In the genomic region with DNA sequence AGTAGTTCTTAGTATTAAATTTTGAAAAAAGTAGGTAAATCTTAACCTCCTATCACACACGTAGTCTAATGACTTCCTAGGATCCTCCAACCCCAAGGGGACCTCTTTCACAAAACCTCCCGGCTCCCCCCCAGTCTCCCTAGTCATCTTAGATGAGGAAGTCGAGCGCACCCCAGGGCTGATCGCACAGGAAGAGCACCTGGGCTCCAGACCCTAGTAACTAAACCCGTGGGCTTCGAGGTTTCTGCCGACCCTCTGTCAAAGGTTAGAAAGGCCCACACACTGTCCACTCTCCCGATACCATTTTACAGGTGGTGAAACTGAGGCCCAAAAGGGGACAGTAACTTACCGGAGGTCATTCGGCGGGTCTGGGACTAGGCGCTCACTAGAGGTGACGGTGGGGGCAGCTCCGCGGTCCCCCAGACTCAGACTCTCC, we compare ENCODE assay signal across 1 cellular context.
TF ChIP-seq lines count a peak whose summit lies in the region.

No MANE protein-coding gene starts in this region.

TF ChIP-seq in GM23338, 12 proteins besides CTCF, POLR2A, EP300 and RAD21 (continued from another document):
- TF ChIP-seq ZNF462 (CRISPR knock-in tag; IDR thresholded peaks at IDR 0.05) (no peak), REST (IDR thresholded peaks at IDR 0.05; ENCODE audit: unreplicated experiment) (no peak), STAT1 (IDR thresholded peaks at IDR 0.05; ENCODE audit: unreplicated experiment) (no peak), JUNB (IDR thresholded peaks at IDR 0.05; ENCODE audit: unreplicated experiment) (no peak), ETS1 (IDR thresholded peaks at IDR 0.05) (no peak), ZNF114 (CRISPR knock-in tag; IDR thresholded peaks at IDR 0.05) (no peak), CREB1 (CRISPR knock-in tag; IDR thresholded peaks at IDR 0.05; ENCODE audit: low read depth) (no peak), EZH2phosphoT487 (IDR thresholded peaks at IDR 0.05; ENCODE audit: unreplicated experiment) (no peak)
TF ChIP-seq in GM23338: peak in this region for 0.
